In genomic region chr7:134140889-134141867, GRCh38 we compare ENCODE assay signal across 8 cellular contexts. TPM values are rescaled to one million over a fixed set of nuclear protein-coding genes. Genes with fewer than 3 reads are reported as not detected.
A peak's percentile ranks its signal among the peaks of the same experiment; 100 is the strongest.
DNase-seq lines count a peak whose midpoint lies in the region; ATAC-seq and TF ChIP-seq lines count a peak whose summit lies in the region.

No MANE protein-coding gene starts in this region.

- H3K9me3 ChIP-seq in colonic mucosa (no peaks in the 10 kb centered on the region), left lung (no peaks in the 10 kb centered on the region)

- no peak overlapping the region for H3K9ac ChIP-seq in colonic mucosa (ENCODE audit: low read depth in 2 of 2, low read length in 2 of 2)

- H3K4me1 ChIP-seq in colonic mucosa (no peaks in the 10 kb centered on the region), left lung (no peaks in the 10 kb centered on the region)

- ATAC-seq in GM21737 (IDR thresholded peaks at IDR 0.05; ENCODE audit: unreplicated experiment) (peak; percentile 82), left lung (peak; percentile 89)

- H3K4me3 ChIP-seq in colonic mucosa = no peak overlapping the region
- no peak overlapping the region for H3K4me3 ChIP-seq in left lung

- TF ChIP-seq CTCF in colonic mucosa (IDR thresholded peaks at IDR 0.05) = peak; percentile 76
- TF ChIP-seq CTCF in left lung (IDR thresholded peaks at IDR 0.05) = peak; percentile 89 to 92

- intact Hi-C loops in colonic mucosa (cut with DNase I) (no loop called here), left lung (cut with DNase I) (no loop called here)

- H3K27me3 ChIP-seq in colonic mucosa (no peaks in the 10 kb centered on the region), left lung (no peaks in the 10 kb centered on the region)

- H3K36me3 ChIP-seq in colonic mucosa (no peaks in the 10 kb centered on the region), left lung (no peaks in the 10 kb centered on the region)

- DNase-seq in DMS 273 (lab: John Stamatoyannopoulos, UW; ENCODE audit: unreplicated experiment) = peak; percentile 79
- no peak for DNase-seq in DMS 273 treated with DMSO at 0.1 percent for 48 hours (lab: John Stamatoyannopoulos, UW)
- peak; percentile 63 for DNase-seq in M059J (ENCODE audit: low read depth)
- peak; percentile 19 for DNase-seq in activated CD4-positive, alpha-beta T cell treated with anti-CD3 and anti-CD28 coated beads for 1 hour
- peak; percentile 62 for DNase-seq in colonic mucosa
- peak; percentile 68 to 80 for DNase-seq in left lung
- peak; percentile 11 to 41 for DNase-seq in stimulated activated CD4-positive, alpha-beta T cell treated with anti-CD3 and anti-CD28 coated beads, Interleukin-4, amount 100 ng/mL, for 4 hours

- H3K27ac ChIP-seq in colonic mucosa = no peak overlapping the region
- no peak overlapping the region for H3K27ac ChIP-seq in left lung

RNA-seq across cellular contexts. Expression of gene LRGUK, which starts 14.0 kb away (rescaled TPM):
- not detected in 2 replicates for total RNA-seq in M059J (2014; rRNA removed; shearing (Covaris generic))
- total RNA-seq in colonic mucosa (under 1 TPM; 0.37 to 0.69 TPM), left lung (1 to 10 TPM in 1 of 2 donors, under 1 TPM in 1; 0.94 to 1.0 TPM)
